ENCODE assay signal across 20 cellular contexts in the genomic region with DNA sequence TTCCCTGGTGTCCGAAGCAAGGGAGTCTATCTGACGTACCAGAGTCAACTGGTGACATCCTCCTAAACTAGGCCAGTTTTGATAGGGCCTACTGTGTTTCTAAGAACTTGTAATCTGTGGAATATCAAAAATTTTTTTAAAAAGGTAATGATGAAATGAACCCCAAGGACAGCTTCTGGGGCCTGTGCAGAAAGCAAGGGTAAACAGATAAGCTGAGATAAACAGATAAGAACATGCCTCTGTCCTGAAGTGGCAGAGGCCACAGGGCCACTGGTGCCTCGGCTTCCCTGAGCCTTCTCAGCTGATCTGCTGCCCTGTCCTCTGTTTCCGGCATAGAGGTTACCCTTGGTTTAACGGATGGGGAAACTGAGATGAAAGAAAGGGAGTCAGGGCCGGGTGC. TPM values are rescaled to one million over a fixed set of nuclear protein-coding genes. Genes with fewer than 3 reads are reported as not detected.
DNase-seq lines count a peak whose midpoint lies in the region; ATAC-seq, FAIRE-seq and TF ChIP-seq lines count a peak whose summit lies in the region.
"Had no signal": no experiment of that assay in that cellular context is flagged by ENCODE, and none has a peak within 500 bp of the region (broad histone marks: within the 10 kb centered on the region; RNA-seq: fewer than 3 reads in every experiment).

No MANE protein-coding gene starts in this region.

- H3K79me2 ChIP-seq in Karpas-422 (ENCODE audit: low read length) (no peaks in the 10 kb centered on the region), keratinocyte (ENCODE audit: control insufficient read depth, insufficient read depth, low read length) (peaks cover 2% of the 10 kb centered on the region)

- H3K27ac ChIP-seq in Karpas-422 (ENCODE audit: low read length) (no peak overlapping the region), keratinocyte (ENCODE audit: control insufficient read depth, insufficient read depth, low read length) (no peak overlapping the region)
- H3K27ac ChIP-seq: BLaER1 treated with 17β-estradiol and CSF1 and Interleukin-3, amounts not matched to agents 10 nM and 100 nM; HL-60 had no signal

- CTCF ChIA-PET in Caco-2 (lab: Charles Lee) = interaction anchor here (1.4 kb wide), 1 partner anchor 37 kb away, joined by 5 read pairs; no protein-coding TSS in a partner anchor
- CTCF ChIA-PET in activated CD8-positive, alpha-beta memory T cell treated with anti-CD3 and anti-CD28 coated beads, Interleukin-2, amount 10 ng/mL, durations not matched to agents 7 days and 5 days (lab: Charles Lee) = no interaction called here

- H3K4me3 ChIP-seq in Caco-2 (ENCODE audit: low read depth, low read length) = no peak overlapping the region
- H3K4me3 ChIP-seq in Karpas-422 (ENCODE audit: low read length) = no peak overlapping the region
- no peak overlapping the region for H3K4me3 ChIP-seq in keratinocyte (ENCODE audit: control insufficient read depth in 2 of 3, extremely low read depth in 1 of 3, insufficient read depth in 2 of 3, low read depth in 1 of 3, low read length in 3 of 3)
- H3K4me3 ChIP-seq: BLaER1 treated with 17β-estradiol and CSF1 and Interleukin-3, amounts not matched to agents 10 nM and 100 nM; HAP-1; MG63 had no signal

- BruUV-seq in Caco-2 (replicated peaks; lab: Mats Ljungman, UMichigan) = no TSS peak

- no peaks in the 10 kb centered on the region for H3K9me2 ChIP-seq in Karpas-422 (replicated peaks; ENCODE audit: insufficient read depth, low read length)

- H3K4me1 Mint-ChIP-seq in Caco-2 (ENCODE audit: low read depth, unreplicated experiment) = peaks cover 16% of the 10 kb centered on the region
- H3K4me1 Mint-ChIP-seq in activated CD8-positive, alpha-beta memory T cell treated with anti-CD3 and anti-CD28 coated beads, Interleukin-2, amount 10 ng/mL, durations not matched to agents 7 days and 5 days = peaks cover 32% of the 10 kb centered on the region

- no peak overlapping the region for H2AFZ ChIP-seq in Karpas-422 (ENCODE audit: low read length)
- H2AFZ ChIP-seq in keratinocyte (ENCODE audit: control insufficient read depth, low read length) = no peak overlapping the region

- H3K4me3 Mint-ChIP-seq in Caco-2 (ENCODE audit: unreplicated experiment) = no peak overlapping the region
- H3K4me3 Mint-ChIP-seq in activated CD8-positive, alpha-beta memory T cell treated with anti-CD3 and anti-CD28 coated beads, Interleukin-2, amount 10 ng/mL, durations not matched to agents 7 days and 5 days = no peak overlapping the region
- H3K4me3 Mint-ChIP-seq: CD8-positive, alpha-beta memory T cell had no signal

- peaks cover 5% of the 10 kb centered on the region for H3K36me3 Mint-ChIP-seq in Caco-2 (ENCODE audit: insufficient read depth, unreplicated experiment)
- H3K36me3 Mint-ChIP-seq in activated CD8-positive, alpha-beta memory T cell treated with anti-CD3 and anti-CD28 coated beads, Interleukin-2, amount 10 ng/mL, durations not matched to agents 7 days and 5 days = peaks cover 6% of the 10 kb centered on the region
- H3K36me3 Mint-ChIP-seq: CD8-positive, alpha-beta memory T cell had no signal

- peak; percentile 9 for FAIRE-seq in keratinocyte (lab: Jason Lieb, UNC)

- no peaks in the 10 kb centered on the region for H3K27me3 ChIP-seq in Caco-2 (replicated peaks; ENCODE audit: control insufficient read depth, insufficient read depth, low read length)
- no peaks in the 10 kb centered on the region for H3K27me3 ChIP-seq in Karpas-422 (ENCODE audit: low read length)
- H3K27me3 ChIP-seq in keratinocyte (ENCODE audit: control insufficient read depth, extremely low read depth, insufficient read depth, low read length) = no peaks in the 10 kb centered on the region
- H3K27me3 ChIP-seq: MG63 had no signal

- H3K4me2 ChIP-seq in Karpas-422 (ENCODE audit: low read depth, low read length, poor library complexity, severe bottlenecking) = peak overlapping the region; percentile 18
- H3K4me2 ChIP-seq in keratinocyte (ENCODE audit: control insufficient read depth, extremely low read depth, insufficient read depth, low read depth, low read length) = no peak overlapping the region
- H3K4me2 ChIP-seq: BLaER1 treated with 17β-estradiol and CSF1 and Interleukin-3, amounts not matched to agents 10 nM and 100 nM had no signal

- H3K9ac ChIP-seq in Karpas-422 (ENCODE audit: low read length) (no peak overlapping the region), keratinocyte (ENCODE audit: control insufficient read depth, extremely low read depth, insufficient read depth, low read length) (no peak overlapping the region)
- H3K9ac ChIP-seq: BLaER1 treated with 17β-estradiol and CSF1 and Interleukin-3, amounts not matched to agents 10 nM and 100 nM had no signal

- no peaks in the 10 kb centered on the region for H3K27me3 Mint-ChIP-seq in Caco-2 (ENCODE audit: insufficient read depth, unreplicated experiment)
- no peaks in the 10 kb centered on the region for H3K27me3 Mint-ChIP-seq in activated CD8-positive, alpha-beta memory T cell treated with anti-CD3 and anti-CD28 coated beads, Interleukin-2, amount 10 ng/mL, durations not matched to agents 7 days and 5 days
- H3K27me3 Mint-ChIP-seq: CD8-positive, alpha-beta memory T cell had no signal

- H3K36me3 ChIP-seq in Caco-2 (ENCODE audit: control insufficient read depth, insufficient read depth, low read length) = no peaks in the 10 kb centered on the region
- H3K36me3 ChIP-seq in Karpas-422 (ENCODE audit: insufficient read depth, low read length) = no peaks in the 10 kb centered on the region
- no peaks in the 10 kb centered on the region for H3K36me3 ChIP-seq in keratinocyte (ENCODE audit: control insufficient read depth in 2 of 2, extremely low read depth in 1 of 2, insufficient read depth in 2 of 2, low read length in 2 of 2)
- H3K36me3 ChIP-seq: BLaER1 treated with 17β-estradiol and CSF1 and Interleukin-3, amounts not matched to agents 10 nM and 100 nM; HAP-1 had no signal

- H3K9me3 Mint-ChIP-seq in Caco-2 (ENCODE audit: unreplicated experiment) = no peaks in the 10 kb centered on the region
- H3K9me3 Mint-ChIP-seq in activated CD8-positive, alpha-beta memory T cell treated with anti-CD3 and anti-CD28 coated beads, Interleukin-2, amount 10 ng/mL, durations not matched to agents 7 days and 5 days (ENCODE audit: low read depth) = no peaks in the 10 kb centered on the region
- H3K9me3 Mint-ChIP-seq: CD8-positive, alpha-beta memory T cell had no signal

- dilution Hi-C loops in keratinocyte (cut with MboI; ENCODE audit: extremely low pct_ligation_motif_present, low sequenced_read_pairs) = loop anchor here (25.0 kb wide), 1 partner anchor 196 kb away; no protein-coding TSS in a partner anchor

- POLR2A ChIA-PET in Caco-2 (lab: Charles Lee) = no interaction called here

- H3K27ac Mint-ChIP-seq in Caco-2 (ENCODE audit: unreplicated experiment) = peak overlapping the region; percentile 39
- no peak overlapping the region for H3K27ac Mint-ChIP-seq in activated CD8-positive, alpha-beta memory T cell treated with anti-CD3 and anti-CD28 coated beads, Interleukin-2, amount 10 ng/mL, durations not matched to agents 7 days and 5 days

- H3K4me1 ChIP-seq in Caco-2 (peaks cover 24% of the 10 kb centered on the region), Karpas-422 (ENCODE audit: low read length) (peaks cover 17% of the 10 kb centered on the region), keratinocyte (ENCODE audit: control insufficient read depth, extremely low read depth, insufficient read depth, low read length) (peaks cover 6% of the 10 kb centered on the region)

- H4K20me1 ChIP-seq in Karpas-422 (ENCODE audit: insufficient read depth, low read depth, low read length) = no peaks in the 10 kb centered on the region
- no peaks in the 10 kb centered on the region for H4K20me1 ChIP-seq in keratinocyte (ENCODE audit: control insufficient read depth, extremely low read depth, insufficient read depth, low read length)
- H4K20me1 ChIP-seq: BLaER1 treated with 17β-estradiol and CSF1 and Interleukin-3, amounts not matched to agents 10 nM and 100 nM had no signal

- intact Hi-C loops in Caco-2 (cut with micrococcal nuclease; ENCODE audit: unreplicated experiment) (no loop called here), posterior vena cava (cut with DNase I) (loop anchor here in 1 of 2 donors (10.0 kb wide), 1 partner anchor 99 kb away; no protein-coding TSS in a partner anchor)

- TF ChIP-seq CTCF in Caco-2 (IDR thresholded peaks at IDR 0.05; ENCODE audit: insufficient read depth in 1 of 2, low read depth in 1 of 2, low read length in 1 of 2, severe bottlenecking in 1 of 2, unreplicated experiment in 1 of 2) (no peak), keratinocyte (optimal IDR thresholded peaks at IDR 0.05 in 1 of 3, IDR thresholded peaks at IDR 0.05 in 1 of 3, conservative IDR thresholded peaks at IDR 0.05 in 1 of 3; ENCODE audit: extremely low read depth in 1 of 3, insufficient read depth in 2 of 3, low read length in 3 of 3) (no peak)

- DNase-seq in Caco-2 (no peak), Karpas-422 (no peak), keratinocyte (ENCODE audit: low read depth, low spot score) (no peak), posterior vena cava (ENCODE audit: low spot score) (peak; percentile 24), glomerular visceral epithelial cell (ENCODE audit: extremely low spot score) (no peak)
- no peak for DNase-seq in activated CD8-positive, alpha-beta memory T cell treated with anti-CD3 and anti-CD28 coated beads, Interleukin-2, amount 10 ng/mL, durations not matched to agents 7 days and 5 days
- DNase-seq: CD8-positive, alpha-beta memory T cell; DMS79 treated with DMSO at 0.1 percent for 48 hours; IMR-90; Kasumi-1; MG63; NCI-H1092; NCI-H146; NCI-H2029 treated with DMSO at 0.1 percent for 48 hours; NCI-H2171; PC-3 had no signal

- no peaks in the 10 kb centered on the region for H3K9me3 ChIP-seq in Caco-2
- no peaks in the 10 kb centered on the region for H3K9me3 ChIP-seq in Karpas-422 (ENCODE audit: low read length)
- no peaks in the 10 kb centered on the region for H3K9me3 ChIP-seq in keratinocyte (ENCODE audit: control insufficient read depth, low read depth, low read length)
- H3K9me3 ChIP-seq: BLaER1 treated with 17β-estradiol and CSF1 and Interleukin-3, amounts not matched to agents 10 nM and 100 nM; HAP-1; MG63 had no signal

- ATAC-seq in activated CD8-positive, alpha-beta memory T cell treated with anti-CD3 and anti-CD28 coated beads, Interleukin-2, amount 10 ng/mL, durations not matched to agents 7 days and 5 days = no peak
- no peak for ATAC-seq in GM19328 (IDR thresholded peaks at IDR 0.05; ENCODE audit: unreplicated experiment)
- ATAC-seq: PC-3 had no signal

- H3K9me1 ChIP-seq in keratinocyte (ENCODE audit: control insufficient read depth, extremely low read depth, insufficient read depth, low read length) = no peaks in the 10 kb centered on the region

RNA-seq across cellular contexts. Expression of a gene that starts 8.8 kb away (rescaled TPM):
- total RNA-seq in Caco-2 (2022) (7.7 and 8.9 TPM in 2 replicates), posterior vena cava (10 to 100 TPM; 40.0 to 57.5 TPM)
- total RNA-seq in Karpas-422 (2014; rRNA removed; shearing (Covaris generic); ENCODE audit: low replicate concordance) = 4.5 and 5.0 TPM in 2 replicates
- 3.6 to 12.2 TPM (median 7.6 TPM) in 3 replicates for polyA plus RNA-seq in keratinocyte
- polyA plus RNA-seq in keratinocyte (2011; ENCODE audit: low read depth) = 2.8 TPM
- polyA plus RNA-seq in keratinocyte (2011; cell fraction: cytosol; rRNA removed) = 6.6 and 7.3 TPM in 2 replicates
- 6.1 and 8.2 TPM in 2 replicates for polyA plus RNA-seq in keratinocyte (2011; cell fraction: nucleus; rRNA removed)
- polyA plus RNA-seq in keratinocyte (2012; ENCODE audit: low replicate concordance) = 3.0 and 12.6 TPM in 2 replicates
- polyA minus RNA-seq in keratinocyte = 3.6 to 10.9 TPM (median 5.2 TPM) in 3 replicates
- polyA minus RNA-seq in keratinocyte (2011; cell fraction: cytosol; rRNA and poly(A)+ RNA removed) = 3.5 TPM
- 2.2 and 3.3 TPM in 2 replicates for polyA minus RNA-seq in keratinocyte (2011; cell fraction: nucleus; rRNA and poly(A)+ RNA removed)
- 10 to 100 TPM; 23.2 to 29.5 TPM for total RNA-seq in activated CD8-positive, alpha-beta memory T cell treated with anti-CD3 and anti-CD28 coated beads, Interleukin-2, amount 10 ng/mL, durations not matched to agents 7 days and 5 days

RNA-seq across cellular contexts. Expression of a gene that starts 37.5 kb away (rescaled TPM):
- total RNA-seq in Caco-2 (2022) (213 and 216 TPM in 2 replicates), posterior vena cava (100 to 1,000 TPM in 1 of 2 donors, 10 to 100 TPM in 1; 95.8 to 106 TPM)
- 88.4 and 293 TPM in 2 replicates for total RNA-seq in Karpas-422 (2014; rRNA removed; shearing (Covaris generic); ENCODE audit: low replicate concordance)
- 251 to 304 TPM (median 266 TPM) in 3 replicates for polyA plus RNA-seq in keratinocyte
- 25.9 TPM for polyA plus RNA-seq in keratinocyte (2011; ENCODE audit: low read depth)
- 167 and 288 TPM in 2 replicates for polyA plus RNA-seq in keratinocyte (2011; cell fraction: cytosol; rRNA removed)
- polyA plus RNA-seq in keratinocyte (2011; cell fraction: nucleus; rRNA removed) = 127 and 160 TPM in 2 replicates
- 84.3 and 187 TPM in 2 replicates for polyA plus RNA-seq in keratinocyte (2012; ENCODE audit: low replicate concordance)
- polyA minus RNA-seq in keratinocyte = 181 to 213 TPM (median 205 TPM) in 3 replicates
- polyA minus RNA-seq in keratinocyte (2011; cell fraction: cytosol; rRNA and poly(A)+ RNA removed) = 120 TPM
- polyA minus RNA-seq in keratinocyte (2011; cell fraction: nucleus; rRNA and poly(A)+ RNA removed) = 69.7 and 85.3 TPM in 2 replicates
- total RNA-seq in activated CD8-positive, alpha-beta memory T cell treated with anti-CD3 and anti-CD28 coated beads, Interleukin-2, amount 10 ng/mL, durations not matched to agents 7 days and 5 days = 100 to 1,000 TPM; 124 to 166 TPM

RNA-seq across cellular contexts. Expression of a gene that starts 50.6 kb away (rescaled TPM):
- total RNA-seq in Caco-2 (2022) = 45.3 and 45.9 TPM in 2 replicates
- 43.7 and 48.2 TPM in 2 replicates for total RNA-seq in Karpas-422 (2014; rRNA removed; shearing (Covaris generic); ENCODE audit: low replicate concordance)
- polyA plus RNA-seq in keratinocyte = 17.0 to 27.6 TPM (median 20.9 TPM) in 3 replicates
- polyA plus RNA-seq in keratinocyte (2011; ENCODE audit: low read depth) = 16.3 TPM
- polyA plus RNA-seq in keratinocyte (2011; cell fraction: cytosol; rRNA removed) = 18.0 and 35.0 TPM in 2 replicates
- polyA plus RNA-seq in keratinocyte (2011; cell fraction: nucleus; rRNA removed) = 29.9 and 35.9 TPM in 2 replicates
- 11.3 and 18.1 TPM in 2 replicates for polyA plus RNA-seq in keratinocyte (2012; ENCODE audit: low replicate concordance)
- 6.4 to 20.1 TPM (median 15.6 TPM) in 3 replicates for polyA minus RNA-seq in keratinocyte
- 8.8 TPM for polyA minus RNA-seq in keratinocyte (2011; cell fraction: cytosol; rRNA and poly(A)+ RNA removed)
- 5.0 and 6.8 TPM in 2 replicates for polyA minus RNA-seq in keratinocyte (2011; cell fraction: nucleus; rRNA and poly(A)+ RNA removed)
- 10 to 100 TPM; 10.8 to 13.5 TPM for total RNA-seq in posterior vena cava
- total RNA-seq in activated CD8-positive, alpha-beta memory T cell treated with anti-CD3 and anti-CD28 coated beads, Interleukin-2, amount 10 ng/mL, durations not matched to agents 7 days and 5 days = 10 to 100 TPM; 29.9 to 33.4 TPM
